ENCODE assay signal across 16 cellular contexts in genomic region chr7:19114591-19114855, GRCh38. TPM values are rescaled to one million over a fixed set of nuclear protein-coding genes. Genes with fewer than 3 reads are reported as not detected.
DNase-seq lines count a peak whose midpoint lies in the region; TF ChIP-seq lines count a peak whose summit lies in the region.
"Had no signal": no experiment of that assay in that cellular context is flagged by ENCODE, and none has a peak within 500 bp of the region (broad histone marks: within the 10 kb centered on the region; RNA-seq: fewer than 3 reads in every experiment).

No MANE protein-coding gene starts in this region.

- H3K27ac Mint-ChIP-seq in activated CD4-positive, alpha-beta memory T cell treated with anti-CD3 and anti-CD28 coated beads, Interleukin-2, amount 10 ng/mL, durations not matched to agents 7 days and 5 days: no peak overlapping the region
- H3K27ac Mint-ChIP-seq: activated CD4-positive, alpha-beta T cell treated with anti-CD3 and anti-CD28 coated beads for 36 hours; activated naive CD8-positive, alpha-beta T cell treated with anti-CD3 and anti-CD28 coated beads, Interleukin-2, amount 10 ng/mL, durations not matched to agents 7 days and 5 days; CD14-positive monocyte; memory B cell had no signal

- peaks cover 23% of the 10 kb centered on the region for H3K36me3 ChIP-seq in skeletal muscle satellite cell (ENCODE audit: insufficient read depth, low read length)

- in situ Hi-C loops in GM13977 (cut with MboI; ENCODE audit: low pct_unique_long_range_greater_than_20kb, low sequenced_read_pairs, unreplicated experiment): no loop called here

- no peak overlapping the region for H3K4me3 Mint-ChIP-seq in activated CD4-positive, alpha-beta memory T cell treated with anti-CD3 and anti-CD28 coated beads, Interleukin-2, amount 10 ng/mL, durations not matched to agents 7 days and 5 days
- H3K4me3 Mint-ChIP-seq: activated CD4-positive, alpha-beta T cell treated with anti-CD3 and anti-CD28 coated beads for 36 hours; activated naive CD8-positive, alpha-beta T cell treated with anti-CD3 and anti-CD28 coated beads, Interleukin-2, amount 10 ng/mL, durations not matched to agents 7 days and 5 days; memory B cell had no signal

- H3K27me3 Mint-ChIP-seq in activated CD4-positive, alpha-beta memory T cell treated with anti-CD3 and anti-CD28 coated beads, Interleukin-2, amount 10 ng/mL, durations not matched to agents 7 days and 5 days: peaks cover 71% of the 10 kb centered on the region

- H3K9ac ChIP-seq in skeletal muscle satellite cell (ENCODE audit: low read depth, low read length): peak overlapping the region; percentile 96
- H3K9ac ChIP-seq: parathyroid adenoma had no signal

- H3K4me1 ChIP-seq in skeletal muscle satellite cell (ENCODE audit: control insufficient read depth, insufficient read depth, low read length): peaks cover 4% of the 10 kb centered on the region
- H3K4me1 ChIP-seq: parathyroid adenoma had no signal

- DNase-seq in EL (peak; percentile 75), fibroblast of mammary gland (ENCODE audit: low read depth) (peak; percentile 70), DMS153 treated with DMSO at 0.1 percent for 48 hours (lab: John Stamatoyannopoulos, UW; ENCODE audit: unreplicated experiment) (no peak), GM13977 (ENCODE audit: low spot score) (no peak)
- DNase-seq in activated CD4-positive, alpha-beta memory T cell treated with anti-CD3 and anti-CD28 coated beads, Interleukin-2, amount 10 ng/mL, durations not matched to agents 7 days and 5 days: no peak
- DNase-seq in activated T-cell treated with anti-CD3 and anti-CD28 coated beads, Interleukin-2, amount 50 U/mL, for 1 hour: no peak
- DNase-seq: activated CD4-positive, alpha-beta T cell treated with anti-CD3 and anti-CD28 coated beads for 36 hours; activated naive CD8-positive, alpha-beta T cell treated with anti-CD3 and anti-CD28 coated beads, Interleukin-2, amount 10 ng/mL, durations not matched to agents 7 days and 5 days; foreskin melanocyte; NCI-H2107; T-helper 2 cell had no signal

- POLR2A ChIA-PET in activated CD4-positive, alpha-beta memory T cell treated with anti-CD3 and anti-CD28 coated beads, Interleukin-2, amount 10 ng/mL, durations not matched to agents 7 days and 5 days (lab: Charles Lee): no interaction called here

- no peak for TF ChIP-seq CTCF in WI38 (IDR thresholded peaks at IDR 0.05; ENCODE audit: low read depth, low read length)
- no peak for TF ChIP-seq CTCF in fibroblast of mammary gland (conservative IDR thresholded peaks at IDR 0.05; ENCODE audit: control insufficient read depth, insufficient read depth, low read depth, low read length)
- no peak for TF ChIP-seq CTCF in GM13977 (IDR thresholded peaks at IDR 0.05; ENCODE audit: extremely low read depth, insufficient read depth, missing control alignments)

- H3K9me3 Mint-ChIP-seq in activated CD4-positive, alpha-beta memory T cell treated with anti-CD3 and anti-CD28 coated beads, Interleukin-2, amount 10 ng/mL, durations not matched to agents 7 days and 5 days: no peaks in the 10 kb centered on the region
- H3K9me3 Mint-ChIP-seq: activated naive CD8-positive, alpha-beta T cell treated with anti-CD3 and anti-CD28 coated beads, Interleukin-2, amount 10 ng/mL, durations not matched to agents 7 days and 5 days had no signal

- peak overlapping the region; percentile 72 for H3K4me3 ChIP-seq in WI38 (ENCODE audit: low read depth, low read length)
- H3K4me3 ChIP-seq in fibroblast of mammary gland (ENCODE audit: control insufficient read depth, low read depth, low read length): peak overlapping the region; percentile 97
- peak overlapping the region; percentile 99 for H3K4me3 ChIP-seq in skeletal muscle satellite cell (ENCODE audit: low read length)

- H3K4me1 Mint-ChIP-seq in activated CD4-positive, alpha-beta memory T cell treated with anti-CD3 and anti-CD28 coated beads, Interleukin-2, amount 10 ng/mL, durations not matched to agents 7 days and 5 days: peaks cover 4% of the 10 kb centered on the region

- H3K27me3 ChIP-seq in skeletal muscle satellite cell (ENCODE audit: control insufficient read depth, insufficient read depth, low read length): no peaks in the 10 kb centered on the region

- no peaks in the 10 kb centered on the region for H3K9me3 ChIP-seq in skeletal muscle satellite cell (replicated peaks; ENCODE audit: low read length)

- CTCF ChIA-PET in activated CD4-positive, alpha-beta memory T cell treated with anti-CD3 and anti-CD28 coated beads, Interleukin-2, amount 10 ng/mL, durations not matched to agents 7 days and 5 days (lab: Charles Lee): no interaction called here

- peak overlapping the region; percentile 77 for H3K4me2 ChIP-seq in skeletal muscle satellite cell (ENCODE audit: low read length)

- no peaks in the 10 kb centered on the region for H3K36me3 Mint-ChIP-seq in activated CD4-positive, alpha-beta memory T cell treated with anti-CD3 and anti-CD28 coated beads, Interleukin-2, amount 10 ng/mL, durations not matched to agents 7 days and 5 days (ENCODE audit: low read depth)
- H3K36me3 Mint-ChIP-seq: activated naive CD8-positive, alpha-beta T cell treated with anti-CD3 and anti-CD28 coated beads, Interleukin-2, amount 10 ng/mL, durations not matched to agents 7 days and 5 days had no signal

RNA-seq across cellular contexts. Expression of gene TWIST1, which starts 2.9 kb away (rescaled TPM):
- total RNA-seq in skeletal muscle satellite cell (2012; rRNA removed): 37.5 and 41.9 TPM in 2 replicates
- 1 to 10 TPM; 2.3 to 2.9 TPM for total RNA-seq in activated CD4-positive, alpha-beta memory T cell treated with anti-CD3 and anti-CD28 coated beads, Interleukin-2, amount 10 ng/mL, durations not matched to agents 7 days and 5 days
- total RNA-seq: activated naive CD8-positive, alpha-beta T cell treated with anti-CD3 and anti-CD28 coated beads, Interleukin-2, amount 10 ng/mL, durations not matched to agents 7 days and 5 days had no signal

RNA-seq across cellular contexts. Expression of gene FERD3L, which starts 30.7 kb away (rescaled TPM):
- not detected in 2 replicates for total RNA-seq in skeletal muscle satellite cell (2012; rRNA removed)
- total RNA-seq in activated CD4-positive, alpha-beta memory T cell treated with anti-CD3 and anti-CD28 coated beads, Interleukin-2, amount 10 ng/mL, durations not matched to agents 7 days and 5 days: not detected
- total RNA-seq: activated CD4-positive, alpha-beta T cell treated with anti-CD3 and anti-CD28 coated beads for 36 hours; activated naive CD8-positive, alpha-beta T cell treated with anti-CD3 and anti-CD28 coated beads, Interleukin-2, amount 10 ng/mL, durations not matched to agents 7 days and 5 days had no signal

Comparison
In these comparisons a context has a peak if more than half of its experiments do, and no peak if none do; other contexts are left out.
1. DNase-seq: peak in EL (single experiment) and fibroblast of mammary gland (single experiment); none in activated CD4-positive, alpha-beta memory T cell treated with anti-CD3 and anti-CD28 coated beads, Interleukin-2, amount 10 ng/mL, durations not matched to agents 7 days and 5 days (single experiment), activated T-cell treated with anti-CD3 and anti-CD28 coated beads, Interleukin-2, amount 50 U/mL, for 1 hour (single experiment), DMS153 treated with DMSO at 0.1 percent for 48 hours (single experiment) and GM13977 (single experiment).
2. Peak in every context shown above with its lines, with median percentiles within 50 percentile points of each other: H3K4me3 ChIP-seq.